ENCODE assay signal across 1 cellular context in the genomic region with DNA sequence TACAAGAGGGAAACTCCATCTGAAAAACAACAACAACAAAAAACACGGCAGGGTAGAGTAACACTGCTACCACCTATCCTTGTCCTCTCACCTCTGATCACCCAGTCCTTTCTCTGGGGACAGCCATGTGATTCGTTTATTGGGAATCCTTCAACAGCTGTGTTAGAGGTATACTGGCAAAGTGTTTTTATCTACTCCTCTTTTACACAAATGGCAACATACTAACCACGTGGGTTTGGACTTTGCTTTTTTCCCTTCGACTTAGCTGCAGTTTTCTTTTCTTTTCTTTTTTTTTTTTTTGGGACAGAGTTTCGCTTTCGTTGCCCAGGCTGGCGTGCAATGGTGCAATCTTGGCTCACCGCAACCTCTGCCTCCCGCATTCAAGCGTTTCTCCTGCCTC.
TF ChIP-seq lines count a peak whose summit lies in the region.

No MANE protein-coding gene starts in this region.

TF ChIP-seq in K562, 482 proteins besides CTCF, POLR2A, EP300 and RAD21:
- TF ChIP-seq, protein P1, sequence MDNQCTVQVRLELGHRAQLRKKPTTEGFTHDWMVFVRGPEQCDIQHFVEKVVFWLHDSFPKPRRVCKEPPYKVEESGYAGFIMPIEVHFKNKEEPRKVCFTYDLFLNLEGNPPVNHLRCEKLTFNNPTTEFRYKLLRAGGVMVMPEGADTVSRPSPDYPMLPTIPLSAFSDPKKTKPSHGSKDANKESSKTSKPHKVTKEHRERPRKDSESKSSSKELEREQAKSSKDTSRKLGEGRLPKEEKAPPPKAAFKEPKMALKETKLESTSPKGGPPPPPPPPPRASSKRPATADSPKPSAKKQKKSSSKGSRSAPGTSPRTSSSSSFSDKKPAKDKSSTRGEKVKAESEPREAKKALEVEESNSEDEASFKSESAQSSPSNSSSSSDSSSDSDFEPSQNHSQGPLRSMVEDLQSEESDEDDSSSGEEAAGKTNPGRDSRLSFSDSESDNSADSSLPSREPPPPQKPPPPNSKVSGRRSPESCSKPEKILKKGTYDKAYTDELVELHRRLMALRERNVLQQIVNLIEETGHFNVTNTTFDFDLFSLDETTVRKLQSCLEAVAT (IDR thresholded peaks at IDR 0.05), result 0 out of 4 replicates have a peak, but pooled peaks of 1 of the 2 experiments have one; percentile 31
- TF ChIP-seq KDM2B (CRISPR knock-in tag; IDR thresholded peaks at IDR 0.05), result no peak
TF ChIP-seq in K562: peak in this region for 1.
